Comparison of ENCODE assay signal across 17 cellular contexts in genomic region chr15:52414936-52415335, GRCh38.
"Had no signal": no experiment of that assay in that cellular context is flagged by ENCODE, and none has a peak within 500 bp of the region (broad histone marks: within the 10 kb centered on the region; RNA-seq: fewer than 3 reads in every experiment).

No MANE protein-coding gene starts in this region.

- H3K4me3 Mint-ChIP-seq: activated B cell treated with CpG ODN at 0.5 μM for 24 hours; activated CD4-positive, alpha-beta memory T cell treated with anti-CD3 and anti-CD28 coated beads for 36 hours; central memory CD8-positive, alpha-beta T cell; naive B cell; neural crest cell; stimulated activated naive B cell treated with anti-CD40 and anti-IgM and Interleukin-4, amounts not matched to agents 10 μg/mL and 1 μg/mL and 100 μg/mL, for 72 hours had no signal

- H3K27ac Mint-ChIP-seq: activated B cell treated with CpG ODN at 0.5 μM for 24 hours; activated CD4-positive, alpha-beta memory T cell treated with anti-CD3 and anti-CD28 coated beads for 36 hours; activated T-helper 2 cell treated with anti-CD3 and anti-CD28 coated beads, Interferon-gamma antibody, Interleukin-2, Interleukin-4, amounts not matched to agents 10 μg/mL and 5 μg/mL and 100 μg/mL, durations not matched to agents 14 hours and 24 hours and 36 hours; stimulated activated naive B cell treated with anti-CD40 and anti-IgM and Interleukin-4, amounts not matched to agents 10 μg/mL and 1 μg/mL and 100 μg/mL, for 72 hours had no signal

- H3K9me3 Mint-ChIP-seq: activated B cell treated with CpG ODN at 0.5 μM for 24 hours; activated CD4-positive, alpha-beta memory T cell treated with anti-CD3 and anti-CD28 coated beads for 36 hours; activated T-helper 2 cell treated with anti-CD3 and anti-CD28 coated beads, Interferon-gamma antibody, Interleukin-2, Interleukin-4, amounts not matched to agents 10 μg/mL and 5 μg/mL and 100 μg/mL, durations not matched to agents 14 hours and 24 hours and 36 hours; central memory CD8-positive, alpha-beta T cell; naive B cell; neural crest cell had no signal

- DNase-seq: activated B cell treated with CpG ODN at 0.5 μM for 24 hours; activated CD4-positive, alpha-beta memory T cell treated with anti-CD3 and anti-CD28 coated beads for 36 hours; activated CD4-positive, alpha-beta T cell treated with anti-CD3 and anti-CD28 coated beads for 4 hours; activated naive CD4-positive, alpha-beta T cell treated with anti-CD3 and anti-CD28 coated beads, Interleukin-2, amount 50 U/mL, for 16 hours; activated T-cell treated with anti-CD3 and anti-CD28 coated beads, Interleukin-2, amount 50 U/mL, for 1 hour; effector CD8-positive, alpha-beta T cell; esophagus squamous epithelium; heart right ventricle; left ventricle myocardium superior; mucosa of descending colon; naive B cell; retina; stimulated activated naive B cell treated with anti-CD40 and anti-IgM and Interleukin-4, amounts not matched to agents 10 μg/mL and 1 μg/mL and 100 μg/mL, for 72 hours; upper lobe of right lung had no signal

- ATAC-seq: heart right ventricle; left ventricle myocardium superior; mucosa of descending colon; stimulated activated naive B cell treated with anti-CD40 and anti-IgM and Interleukin-4, amounts not matched to agents 10 μg/mL and 1 μg/mL and 100 μg/mL, for 72 hours; upper lobe of right lung had no signal

- H3K27me3 Mint-ChIP-seq: activated B cell treated with CpG ODN at 0.5 μM for 24 hours; activated CD4-positive, alpha-beta memory T cell treated with anti-CD3 and anti-CD28 coated beads for 36 hours; central memory CD8-positive, alpha-beta T cell; naive B cell; stimulated activated naive B cell treated with anti-CD40 and anti-IgM and Interleukin-4, amounts not matched to agents 10 μg/mL and 1 μg/mL and 100 μg/mL, for 72 hours had no signal

- H3K4me1 Mint-ChIP-seq: activated B cell treated with CpG ODN at 0.5 μM for 24 hours, naive B cell, neural crest cell had no signal
